1 cellular context compared by ENCODE assay signal in the genomic region with DNA sequence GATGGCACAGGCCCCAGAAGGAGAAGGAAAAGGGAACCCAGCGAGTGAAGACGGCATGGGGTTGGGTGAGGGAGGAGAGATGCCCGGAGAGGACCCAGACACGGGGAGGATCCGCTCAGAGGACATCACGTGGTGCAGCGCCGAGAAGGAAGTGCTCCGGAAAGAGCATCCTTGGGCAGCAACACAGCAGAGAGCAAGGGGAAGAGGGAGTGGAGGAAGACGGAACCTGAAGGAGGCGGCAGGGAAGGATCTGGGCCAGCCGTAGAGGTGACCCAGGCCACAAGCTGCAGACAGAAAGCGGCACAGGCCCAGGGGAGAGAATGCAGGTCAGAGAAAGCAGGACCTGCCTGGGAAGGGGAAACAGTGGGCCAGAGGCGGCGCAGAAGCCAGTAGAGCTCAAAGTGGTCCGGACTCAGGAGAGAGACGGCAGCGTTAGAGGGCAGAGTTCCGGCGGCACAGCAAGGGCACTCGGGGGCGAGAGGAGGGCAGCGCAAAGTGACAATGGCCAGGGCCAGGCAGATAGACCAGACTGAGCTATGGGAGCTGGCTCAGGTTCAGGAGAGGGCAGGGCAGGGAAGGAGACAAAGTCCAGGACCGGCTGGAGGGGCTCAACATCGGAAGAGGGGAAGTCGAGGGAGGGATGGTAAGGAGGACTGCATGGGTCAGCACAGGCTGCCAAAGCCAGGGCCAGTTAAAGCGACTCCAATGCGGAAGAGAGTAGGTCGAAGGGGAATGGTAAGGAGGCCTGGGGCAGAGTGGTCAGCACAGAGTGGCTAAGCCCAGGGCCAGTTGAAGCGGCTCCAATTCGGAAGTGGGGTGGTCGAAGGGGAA.
TF ChIP-seq lines count a peak whose summit lies in the region.

No MANE protein-coding gene starts in this region.

TF ChIP-seq in endothelial cell of umbilical vein, 7 proteins besides CTCF, POLR2A, EP300 and RAD21:
- TF ChIP-seq POLR2AphosphoS5 (IDR thresholded peaks at IDR 0.05; ENCODE audit: insufficient read depth, low read depth, low read length) (peak; percentile 30), FOS (IDR thresholded peaks at IDR 0.05; ENCODE audit: borderline replicate concordance, insufficient read depth, low read length) (no peak)
- TF ChIP-seq, protein P1, sequence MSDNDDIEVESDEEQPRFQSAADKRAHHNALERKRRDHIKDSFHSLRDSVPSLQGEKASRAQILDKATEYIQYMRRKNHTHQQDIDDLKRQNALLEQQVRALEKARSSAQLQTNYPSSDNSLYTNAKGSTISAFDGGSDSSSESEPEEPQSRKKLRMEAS (IDR thresholded peaks at IDR 0.05; ENCODE audit: insufficient read depth, insufficient read length), result peak; percentile 72
